Comparison of ENCODE assay signal across 35 cellular contexts in genomic region chr3:35263477-35263876, GRCh38.
"Had no signal": no experiment of that assay in that cellular context is flagged by ENCODE, and none has a peak within 500 bp of the region (broad histone marks: within the 10 kb centered on the region; RNA-seq: fewer than 3 reads in every experiment).

No MANE protein-coding gene starts in this region.

- H3K4me1 ChIP-seq: adrenal gland, body of pancreas, colonic mucosa, esophagus muscularis mucosa, gastroesophageal sphincter, heart right ventricle had no signal

- H3K27me3 ChIP-seq: adrenal gland, body of pancreas, cardiac muscle cell, colonic mucosa, esophagus muscularis mucosa, gastroesophageal sphincter, heart right ventricle had no signal

- ATAC-seq: activated CD4-positive, CD25-positive, alpha-beta regulatory T cell treated with anti-CD3 and anti-CD28 coated beads, Interleukin-2, amount 50 U/mL, for 24 hours; activated CD8-positive, alpha-beta memory T cell treated with anti-CD3 and anti-CD28 coated beads, Interleukin-2, amount 10 ng/mL, durations not matched to agents 7 days and 5 days; activated CD8-positive, alpha-beta T cell treated with anti-CD3 and anti-CD28 coated beads, Interleukin-2, amount 10 ng/mL, durations not matched to agents 7 days and 5 days; activated naive CD8-positive, alpha-beta T cell treated with anti-CD3 and anti-CD28 coated beads, Interleukin-2, amount 50 U/mL, for 24 hours; body of pancreas; gastroesophageal sphincter; heart right ventricle; T-helper 17 cell had no signal

- H3K36me3 Mint-ChIP-seq: activated CD4-positive, alpha-beta memory T cell treated with anti-CD3 and anti-CD28 coated beads for 36 hours; activated CD8-positive, alpha-beta memory T cell treated with anti-CD3 and anti-CD28 coated beads, Interleukin-2, amount 10 ng/mL, durations not matched to agents 7 days and 5 days; activated naive CD4-positive, alpha-beta T cell treated with anti-CD3 and anti-CD28 coated beads, Interleukin-2, amount 50 U/mL, for 24 hours; activated naive CD8-positive, alpha-beta T cell treated with anti-CD3 and anti-CD28 coated beads for 36 hours had no signal

- H3K27ac Mint-ChIP-seq: activated B cell treated with CpG ODN at 0.5 μM for 24 hours; activated CD4-positive, alpha-beta memory T cell treated with anti-CD3 and anti-CD28 coated beads for 36 hours; activated CD4-positive, alpha-beta T cell treated with anti-CD3 and anti-CD28 coated beads, Interleukin-2, amount 10 ng/mL, durations not matched to agents 24 days and 14 days; activated CD8-positive, alpha-beta memory T cell treated with anti-CD3 and anti-CD28 coated beads, Interleukin-2, amount 10 ng/mL, durations not matched to agents 7 days and 5 days; activated CD8-positive, alpha-beta T cell treated with anti-CD3 and anti-CD28 coated beads, Interleukin-2, amount 10 ng/mL, durations not matched to agents 7 days and 5 days; activated naive CD4-positive, alpha-beta T cell treated with anti-CD3 and anti-CD28 coated beads for 36 hours; activated naive CD4-positive, alpha-beta T cell treated with anti-CD3 and anti-CD28 coated beads, Interleukin-2, amount 50 U/mL, for 24 hours; activated naive CD8-positive, alpha-beta T cell treated with anti-CD3 and anti-CD28 coated beads for 36 hours; activated naive CD8-positive, alpha-beta T cell treated with anti-CD3 and anti-CD28 coated beads, Interleukin-2, amount 50 U/mL, for 24 hours; activated T-helper 1 cell treated with anti-CD3 and anti-CD28 coated beads, Interleukin-12 subunit alpha, Interleukin-12 subunit beta, Interleukin-2, Interleukin-4 antibody, amounts not matched to agents 30 ng/mL and 10 ng/mL and 1 ng/mL, durations not matched to agents 14 hours and 24 hours and 36 hours; activated T-helper 2 cell treated with anti-CD3 and anti-CD28 coated beads, Interferon-gamma antibody, Interleukin-2, Interleukin-4, amounts not matched to agents 10 μg/mL and 5 μg/mL and 100 μg/mL, durations not matched to agents 14 hours and 24 hours and 36 hours; T-helper 17 cell; T-helper 2 cell treated with Interferon-gamma antibody and Interleukin-4, amounts not matched to agents 5 μg/mL and 100 μg/mL, for 36 hours had no signal

- H3K27ac ChIP-seq: adrenal gland, body of pancreas, cardiac muscle cell, colonic mucosa, esophagus muscularis mucosa, gastroesophageal sphincter, heart right ventricle, WERI-Rb-1 had no signal

- H3K4me3 ChIP-seq: adrenal gland, body of pancreas, cardiac muscle cell, colonic mucosa, esophagus muscularis mucosa, gastroesophageal sphincter, heart right ventricle had no signal

- H3K9me3 Mint-ChIP-seq: activated B cell treated with CpG ODN at 0.5 μM for 24 hours; activated CD4-positive, alpha-beta T cell treated with anti-CD3 and anti-CD28 coated beads, Interleukin-2, amount 10 ng/mL, durations not matched to agents 24 days and 14 days; activated naive CD8-positive, alpha-beta T cell treated with anti-CD3 and anti-CD28 coated beads for 36 hours; activated naive CD8-positive, alpha-beta T cell treated with anti-CD3 and anti-CD28 coated beads, Interleukin-2, amount 50 U/mL, for 24 hours; activated T-helper 2 cell treated with anti-CD3 and anti-CD28 coated beads, Interferon-gamma antibody, Interleukin-2, Interleukin-4, amounts not matched to agents 10 μg/mL and 5 μg/mL and 100 μg/mL, durations not matched to agents 14 hours and 24 hours and 36 hours had no signal

- H3K4me3 Mint-ChIP-seq: activated B cell treated with CpG ODN at 0.5 μM for 24 hours; activated CD4-positive, alpha-beta memory T cell treated with anti-CD3 and anti-CD28 coated beads for 36 hours; activated CD4-positive, alpha-beta T cell treated with anti-CD3 and anti-CD28 coated beads, Interleukin-2, amount 10 ng/mL, durations not matched to agents 24 days and 14 days; activated CD8-positive, alpha-beta memory T cell treated with anti-CD3 and anti-CD28 coated beads, Interleukin-2, amount 10 ng/mL, durations not matched to agents 7 days and 5 days; activated CD8-positive, alpha-beta T cell treated with anti-CD3 and anti-CD28 coated beads, Interleukin-2, amount 10 ng/mL, durations not matched to agents 7 days and 5 days; activated naive CD4-positive, alpha-beta T cell treated with anti-CD3 and anti-CD28 coated beads for 36 hours; activated naive CD4-positive, alpha-beta T cell treated with anti-CD3 and anti-CD28 coated beads, Interleukin-2, amount 50 U/mL, for 24 hours; activated naive CD8-positive, alpha-beta T cell treated with anti-CD3 and anti-CD28 coated beads for 36 hours; activated naive CD8-positive, alpha-beta T cell treated with anti-CD3 and anti-CD28 coated beads, Interleukin-2, amount 50 U/mL, for 24 hours; activated T-helper 1 cell treated with anti-CD3 and anti-CD28 coated beads, Interleukin-12 subunit alpha, Interleukin-12 subunit beta, Interleukin-2, Interleukin-4 antibody, amounts not matched to agents 30 ng/mL and 10 ng/mL and 1 ng/mL, durations not matched to agents 14 hours and 24 hours and 36 hours; T-helper 17 cell; T-helper 2 cell treated with Interferon-gamma antibody and Interleukin-4, amounts not matched to agents 5 μg/mL and 100 μg/mL, for 36 hours had no signal

- DNase-seq: activated B cell treated with CpG ODN at 0.5 μM for 24 hours; activated CD4-positive, alpha-beta memory T cell treated with anti-CD3 and anti-CD28 coated beads for 36 hours; activated CD4-positive, alpha-beta T cell treated with anti-CD3 and anti-CD28 coated beads, Interleukin-2, amount 10 ng/mL, durations not matched to agents 24 days and 14 days; activated CD8-positive, alpha-beta memory T cell treated with anti-CD3 and anti-CD28 coated beads, Interleukin-2, amount 10 ng/mL, durations not matched to agents 7 days and 5 days; activated CD8-positive, alpha-beta memory T cell treated with anti-CD3 and anti-CD28 coated beads, Interleukin-2, amount 50 U/mL, for 4 hours; activated CD8-positive, alpha-beta T cell treated with anti-CD3 and anti-CD28 coated beads, Interleukin-2, amount 10 ng/mL, durations not matched to agents 7 days and 5 days; activated effector memory CD4-positive, alpha-beta T cell treated with anti-CD3 and anti-CD28 coated beads, Interleukin-2, amount 50 U/mL, for 16 hours; activated naive CD4-positive, alpha-beta T cell treated with anti-CD3 and anti-CD28 coated beads for 36 hours; activated naive CD8-positive, alpha-beta T cell treated with anti-CD3 and anti-CD28 coated beads for 36 hours; activated naive CD8-positive, alpha-beta T cell treated with anti-CD3 and anti-CD28 coated beads, Interleukin-2, amount 50 U/mL, for 24 hours; activated T-cell treated with anti-CD3 and anti-CD28 coated beads, Interleukin-2, amount 50 U/mL, for 1 hour; activated T-cell treated with anti-CD3 and anti-CD28 coated beads, Interleukin-2, amount 50 U/mL, for 48 hours; adrenal gland; amygdala; aorta; body of pancreas; central memory CD4-positive, alpha-beta T cell; cerebellar nuclear complex; colonic mucosa; effector CD8-positive, alpha-beta T cell; erythroblast; foreskin melanocyte; heart right ventricle; T-helper 1 cell; T-helper 17 cell; T1000; WERI-Rb-1 had no signal

- H3K4me1 Mint-ChIP-seq: activated B cell treated with CpG ODN at 0.5 μM for 24 hours; activated CD4-positive, alpha-beta T cell treated with anti-CD3 and anti-CD28 coated beads, Interleukin-2, amount 10 ng/mL, durations not matched to agents 24 days and 14 days; activated CD8-positive, alpha-beta memory T cell treated with anti-CD3 and anti-CD28 coated beads, Interleukin-2, amount 10 ng/mL, durations not matched to agents 7 days and 5 days; activated naive CD4-positive, alpha-beta T cell treated with anti-CD3 and anti-CD28 coated beads, Interleukin-2, amount 50 U/mL, for 24 hours; activated naive CD8-positive, alpha-beta T cell treated with anti-CD3 and anti-CD28 coated beads for 36 hours; activated naive CD8-positive, alpha-beta T cell treated with anti-CD3 and anti-CD28 coated beads, Interleukin-2, amount 50 U/mL, for 24 hours; T-helper 17 cell had no signal

- H3K27me3 Mint-ChIP-seq: activated B cell treated with CpG ODN at 0.5 μM for 24 hours; activated CD4-positive, alpha-beta memory T cell treated with anti-CD3 and anti-CD28 coated beads for 36 hours; activated CD4-positive, alpha-beta T cell treated with anti-CD3 and anti-CD28 coated beads, Interleukin-2, amount 10 ng/mL, durations not matched to agents 24 days and 14 days; activated CD8-positive, alpha-beta memory T cell treated with anti-CD3 and anti-CD28 coated beads, Interleukin-2, amount 10 ng/mL, durations not matched to agents 7 days and 5 days; activated naive CD4-positive, alpha-beta T cell treated with anti-CD3 and anti-CD28 coated beads, Interleukin-2, amount 50 U/mL, for 24 hours; activated naive CD8-positive, alpha-beta T cell treated with anti-CD3 and anti-CD28 coated beads, Interleukin-2, amount 50 U/mL, for 24 hours; T-helper 17 cell had no signal

- H3K36me3 ChIP-seq: adrenal gland, cardiac muscle cell, colonic mucosa, esophagus muscularis mucosa, gastroesophageal sphincter, heart right ventricle, WERI-Rb-1 had no signal

- H3K9me3 ChIP-seq: adrenal gland, body of pancreas, colonic mucosa, esophagus muscularis mucosa, gastroesophageal sphincter had no signal
